ENCODE assay signal across 10 cellular contexts in the genomic region with DNA sequence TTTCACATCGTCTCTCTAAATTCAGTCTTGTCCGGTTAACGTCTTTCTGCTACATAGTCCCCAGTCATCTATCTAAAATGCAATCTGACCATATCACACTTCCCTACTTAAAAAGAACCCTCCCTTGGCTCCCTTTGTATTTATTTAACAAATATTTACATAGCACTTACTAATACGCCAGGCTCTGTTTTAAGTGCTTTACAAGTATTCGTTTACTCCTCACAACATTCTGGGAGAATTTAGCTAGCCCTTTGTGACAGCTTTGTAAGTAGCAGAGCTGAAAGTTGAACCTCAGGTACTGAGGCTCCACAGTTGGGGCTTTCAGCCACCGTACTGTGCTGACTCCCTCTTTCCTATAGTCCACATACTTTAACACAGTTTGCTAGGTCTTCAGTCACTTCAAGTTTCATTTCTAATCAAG. TPM values are rescaled to one million over a fixed set of nuclear protein-coding genes. Genes with fewer than 3 reads are reported as not detected.
A peak's percentile ranks its signal among the peaks of the same experiment; 100 is the strongest.
DNase-seq lines count a peak whose midpoint lies in the region; ATAC-seq and TF ChIP-seq lines count a peak whose summit lies in the region.
"Had no signal": no experiment of that assay in that cellular context is flagged by ENCODE, and none has a peak within 500 bp of the region (broad histone marks: within the 10 kb centered on the region; RNA-seq: fewer than 3 reads in every experiment).

No MANE protein-coding gene starts in this region.

- no peak overlapping the region for H3K4me3 Mint-ChIP-seq in natural killer cell

- no peaks in the 10 kb centered on the region for H3K9me3 Mint-ChIP-seq in natural killer cell

- in situ Hi-C loops in astrocyte of the spinal cord (cut with HindIII; ENCODE audit: low sequenced_read_pairs) = no loop called here

- no peak overlapping the region for H3K27ac ChIP-seq in spleen
- H3K27ac ChIP-seq: KMS-11 had no signal

- H3K36me3 Mint-ChIP-seq in natural killer cell = no peaks in the 10 kb centered on the region

- no peaks in the 10 kb centered on the region for H3K9me3 ChIP-seq in spleen

- TF ChIP-seq CTCF in astrocyte of the spinal cord (IDR thresholded peaks at IDR 0.05; ENCODE audit: low read depth, low read length) = no peak
- no peak for TF ChIP-seq CTCF in natural killer cell (IDR thresholded peaks at IDR 0.05)
- TF ChIP-seq CTCF in spleen (IDR thresholded peaks at IDR 0.05 in 8 of 11, conservative IDR thresholded peaks at IDR 0.05 in 3 of 11) = no peak

- DNase-seq in DMS53 treated with DMSO at 0.1 percent for 48 hours (lab: John Stamatoyannopoulos, UW; ENCODE audit: unreplicated experiment) = peak; percentile 65
- DNase-seq in NCI-H128 (lab: John Stamatoyannopoulos, UW; ENCODE audit: unreplicated experiment) = peak; percentile 5
- peak; percentile 40 for DNase-seq in astrocyte of the spinal cord (ENCODE audit: low read depth, low spot score)
- no peak for DNase-seq in natural killer cell
- DNase-seq in spleen = no peak
- no peak for DNase-seq in NCI-H774 (lab: John Stamatoyannopoulos, UW)
- no peak for DNase-seq in HPDE6-E6E7 (ENCODE audit: extremely low spot score)
- DNase-seq: EL, hypothalamus had no signal

- intact Hi-C loops in natural killer cell (cut with micrococcal nuclease) (no loop called here), spleen (cut with DNase I; ENCODE audit: low total_unique reads) (no loop called here)

- H3K27me3 ChIP-seq in spleen (replicated peaks in 1 of 7) = no peaks in the 10 kb centered on the region

- peaks cover 34 to 100% (median 89%) of the 10 kb centered on the region in 6 donors for H3K4me1 ChIP-seq in spleen

- peaks cover 45 to 57% of the 10 kb centered on the region in 2 donors for H3K4me1 Mint-ChIP-seq in natural killer cell

- H3K27me3 Mint-ChIP-seq in natural killer cell (ENCODE audit: low read depth in 2 of 2) = no peaks in the 10 kb centered on the region

- no peak for TF ChIP-seq POLR2A in spleen (IDR thresholded peaks at IDR 0.05)

- ATAC-seq in natural killer cell = peak in 2 of 3 donors; percentile 32 to 45

- H3K4me3 ChIP-seq in astrocyte of the spinal cord (ENCODE audit: low read depth, low read length) (no peak overlapping the region), spleen (no peak overlapping the region)

- H3K27ac Mint-ChIP-seq in natural killer cell = peak overlapping the region; percentile 16 to 37

- WGBS in spleen, 5 donors = 68 to 78% (median 74%) methylated on average over 6 of the region's 6 CpGs

- H3K36me3 ChIP-seq in spleen = peaks cover 0 to 21% (median 0%) of the 10 kb centered on the region in 6 donors

RNA-seq across cellular contexts. Expression of gene PAFAH1B1, which starts 9.2 kb away (rescaled TPM):
- total RNA-seq in natural killer cell (100 to 1,000 TPM; 138 to 176 (median 165) TPM), spleen (100 to 1,000 TPM; 101 to 175 (median 117) TPM)
- polyA plus RNA-seq in spleen = 10 to 100 TPM; 20.8 to 34.5 (median 30.8) TPM

Comparison
In these comparisons a context has a peak if more than half of its experiments do, and no peak if none do; other contexts are left out.
1. DNase-seq: peak in DMS53 treated with DMSO at 0.1 percent for 48 hours (single experiment), NCI-H128 (single experiment) and astrocyte of the spinal cord (single experiment); none in natural killer cell (single experiment), spleen (single experiment), NCI-H774 (single experiment) and HPDE6-E6E7 (single experiment).